ENCODE assay signal across 26 cellular contexts in the genomic region with DNA sequence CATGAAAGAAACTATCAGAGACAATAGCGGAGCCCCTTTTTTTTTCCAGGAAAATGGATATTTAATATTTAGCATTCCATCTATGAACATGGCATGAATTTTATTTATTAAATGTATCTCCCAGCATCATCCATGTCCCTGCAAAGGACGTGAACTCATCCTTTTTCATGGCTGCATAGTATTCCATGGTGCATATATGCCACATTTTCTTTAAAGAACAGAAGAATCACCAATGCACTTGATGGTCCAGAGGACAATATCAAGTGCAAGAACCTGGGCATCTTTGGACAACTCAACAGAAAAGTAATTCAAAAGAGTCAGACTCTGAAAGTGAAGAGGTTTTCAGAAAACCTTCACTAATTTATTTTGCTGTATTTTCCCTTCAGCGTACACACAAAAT.
"Had no signal": no experiment of that assay in that cellular context is flagged by ENCODE, and none has a peak within 500 bp of the region (broad histone marks: within the 10 kb centered on the region; RNA-seq: fewer than 3 reads in every experiment).

No MANE protein-coding gene starts in this region.

- DNase-seq: stimulated activated CD4-positive, alpha-beta T cell treated with anti-CD3 and anti-CD28 coated beads, Interleukin-2, amount 100 ng/mL, for 48 hours; stimulated activated CD4-positive, alpha-beta T cell treated with anti-CD3 and anti-CD28 coated beads, Interleukin-4, amount 100 ng/mL, for 1 hour; stimulated activated CD4-positive, alpha-beta T cell treated with anti-CD3 and anti-CD28 coated beads, Interleukin-4, amount 100 ng/mL, for 24 hours; stimulated activated CD4-positive, alpha-beta T cell treated with anti-CD3 and anti-CD28 coated beads, Interleukin-4, amount 100 ng/mL, for 4 hours; stimulated activated CD8-positive, alpha-beta memory T cell treated with anti-CD3 and anti-CD28 coated beads, Interleukin-4, amount 100 ng/mL, for 48 hours; stimulated activated naive B cell treated with anti-CD40 and anti-IgM and Interleukin-4, amounts not matched to agents 10 μg/mL and 1 μg/mL and 100 μg/mL, for 72 hours; stimulated activated naive CD4-positive, alpha-beta T cell; stimulated activated naive CD4-positive, alpha-beta T cell treated with Interleukin-2 at 50 U/mL for 16 hours; stimulated activated naive CD8-positive, alpha-beta T cell treated with anti-CD3 and anti-CD28 coated beads, Interleukin-15, amount 100 ng/mL, for 72 hours; stimulated activated naive CD8-positive, alpha-beta T cell treated with anti-CD3 and anti-CD28 coated beads, Interleukin-15, Interleukin-2, amounts not matched to agents 100 U/mL and 50 U/mL, for 24 hours; stomach; substantia nigra; testis; thyroid gland; tibial artery; transverse colon; upper lobe of left lung; upper lobe of right lung; uterus had no signal

- H3K27me3 ChIP-seq: stomach, suprapubic skin, testis, thyroid gland, tibial artery, tibial nerve, upper lobe of left lung, upper lobe of right lung, uterus, vagina had no signal

- H3K4me1 ChIP-seq: stomach, testis, thyroid gland, tibial artery, tibial nerve, transverse colon, upper lobe of left lung, upper lobe of right lung, uterus, vagina had no signal

- H3K4me3 ChIP-seq: stomach, suprapubic skin, testis, thoracic aorta, thyroid gland, tibial artery, tibial nerve, transverse colon, upper lobe of left lung, upper lobe of right lung, uterus, vagina had no signal

- FAIRE-seq: urothelium cell line had no signal

- H3K9me3 ChIP-seq: stomach, suprapubic skin, testis, thoracic aorta, thyroid gland, tibial artery, tibial nerve, transverse colon, upper lobe of left lung, upper lobe of right lung, uterus, vagina had no signal

- ATAC-seq: stimulated activated effector memory CD8-positive, alpha-beta T cell treated with anti-CD3 and anti-CD28 coated beads, Interleukin-12 subunit alpha, Interleukin-12 subunit beta, amount 100 ng/mL, for 72 hours; stimulated activated memory B cell treated with anti-CD40 and anti-IgM and Interleukin-4, amounts not matched to agents 10 μg/mL and 1 μg/mL and 100 μg/mL, for 72 hours; stimulated activated naive B cell treated with anti-CD40 and anti-IgM and Interleukin-4, amounts not matched to agents 10 μg/mL and 1 μg/mL and 100 μg/mL, for 72 hours; stimulated activated naive CD8-positive, alpha-beta T cell treated with anti-CD3 and anti-CD28 coated beads, Interleukin-15, amount 100 ng/mL, for 72 hours; stimulated activated naive CD8-positive, alpha-beta T cell treated with anti-CD3 and anti-CD28 coated beads, Interleukin-15, Interleukin-2, amounts not matched to agents 100 U/mL and 50 U/mL, for 24 hours; upper lobe of right lung had no signal

- H3K36me3 ChIP-seq: stomach, suprapubic skin, thoracic aorta, thyroid gland, tibial artery, tibial nerve, transverse colon, upper lobe of left lung, upper lobe of right lung, uterus, vagina had no signal

- H3K27ac ChIP-seq: stomach, suprapubic skin, testis, thoracic aorta, thyroid gland, tibial artery, tibial nerve, transverse colon, upper lobe of left lung, upper lobe of right lung, uterus, vagina had no signal
